In genomic region chr10:79113827-79114226, GRCh38 we compare ENCODE assay signal across 10 cellular contexts. TPM values are rescaled to one million over a fixed set of nuclear protein-coding genes. Genes with fewer than 3 reads are reported as not detected.
A peak's percentile ranks its signal among the peaks of the same experiment; 100 is the strongest.
DNase-seq lines count a peak whose midpoint lies in the region; ATAC-seq, FAIRE-seq and TF ChIP-seq lines count a peak whose summit lies in the region.
"Had no signal": no experiment of that assay in that cellular context is flagged by ENCODE, and none has a peak within 500 bp of the region (broad histone marks: within the 10 kb centered on the region; RNA-seq: fewer than 3 reads in every experiment).

No MANE protein-coding gene starts in this region.

- H3K9me3 ChIP-seq in HUES48 (ENCODE audit: control insufficient read depth, insufficient read depth, low read length) (no peaks in the 10 kb centered on the region), astrocyte (ENCODE audit: insufficient read depth, low read depth, low read length) (no peaks in the 10 kb centered on the region), lower lobe of right lung (no peaks in the 10 kb centered on the region), stomach (no peaks in the 10 kb centered on the region)

- H3K9ac ChIP-seq in HUES48 (ENCODE audit: low read depth, low read length) (no peak overlapping the region), astrocyte (ENCODE audit: low read length) (peak overlapping the region; percentile 70)

- TF ChIP-seq EP300 in stomach (IDR thresholded peaks at IDR 0.05), result no peak

- TF ChIP-seq CTCF in astrocyte (IDR thresholded peaks at IDR 0.05; ENCODE audit: insufficient read depth, low read depth, low read length) (no peak), lower lobe of right lung (IDR thresholded peaks at IDR 0.05) (no peak), stomach (IDR thresholded peaks at IDR 0.05) (no peak)

- H3K36me3 Mint-ChIP-seq in astrocyte (ENCODE audit: low read depth, unreplicated experiment), result peaks cover 19% of the 10 kb centered on the region
- no peaks in the 10 kb centered on the region for H3K36me3 Mint-ChIP-seq in stimulated activated memory B cell treated with anti-CD40 and anti-IgM and Interleukin-4, amounts not matched to agents 10 μg/mL and 1 μg/mL and 100 μg/mL, for 72 hours
- H3K36me3 Mint-ChIP-seq: activated naive CD8-positive, alpha-beta T cell treated with anti-CD3 and anti-CD28 coated beads for 36 hours had no signal

- H3K4me3 ChIP-seq in HUES48 (ENCODE audit: low read depth, low read length), result no peak overlapping the region
- H3K4me3 ChIP-seq in astrocyte (ENCODE audit: insufficient read depth, low read depth, low read length), result no peak overlapping the region
- H3K4me3 ChIP-seq in lower lobe of right lung, result no peak overlapping the region
- no peak overlapping the region for H3K4me3 ChIP-seq in stomach

- ATAC-seq in lower lobe of right lung (no peak), HG02885 (IDR thresholded peaks at IDR 0.05; ENCODE audit: poor library complexity, unreplicated experiment) (no peak)
- ATAC-seq in stimulated activated memory B cell treated with anti-CD40 and anti-IgM and Interleukin-4, amounts not matched to agents 10 μg/mL and 1 μg/mL and 100 μg/mL, for 72 hours, result no peak

- H3K4me1 Mint-ChIP-seq in astrocyte (ENCODE audit: low read depth, unreplicated experiment), result peaks cover 51% of the 10 kb centered on the region
- peaks cover 27% of the 10 kb centered on the region for H3K4me1 Mint-ChIP-seq in stimulated activated memory B cell treated with anti-CD40 and anti-IgM and Interleukin-4, amounts not matched to agents 10 μg/mL and 1 μg/mL and 100 μg/mL, for 72 hours

- DNase-seq in astrocyte (ENCODE audit: low read depth) (no peak), lower lobe of right lung (no peak), stomach (no peak), anterior cingulate cortex (lab: John Stamatoyannopoulos, UW) (no peak), H4 (ENCODE audit: low spot score) (no peak)
- DNase-seq: activated naive CD8-positive, alpha-beta T cell treated with anti-CD3 and anti-CD28 coated beads for 36 hours; NCI-H446 treated with DMSO at 0.1 percent for 48 hours had no signal

- H3K27me3 ChIP-seq in HUES48 (ENCODE audit: control insufficient read depth, insufficient read depth, low read length) (no peaks in the 10 kb centered on the region), astrocyte (ENCODE audit: insufficient read depth, low read length) (no peaks in the 10 kb centered on the region), lower lobe of right lung (ENCODE audit: low read depth) (no peaks in the 10 kb centered on the region), stomach (no peaks in the 10 kb centered on the region)

- TF ChIP-seq POLR2A in stomach (IDR thresholded peaks at IDR 0.05), result no peak

- H3K9me3 Mint-ChIP-seq in astrocyte (ENCODE audit: unreplicated experiment), result no peaks in the 10 kb centered on the region
- no peaks in the 10 kb centered on the region for H3K9me3 Mint-ChIP-seq in stimulated activated memory B cell treated with anti-CD40 and anti-IgM and Interleukin-4, amounts not matched to agents 10 μg/mL and 1 μg/mL and 100 μg/mL, for 72 hours
- H3K9me3 Mint-ChIP-seq: activated naive CD8-positive, alpha-beta T cell treated with anti-CD3 and anti-CD28 coated beads for 36 hours had no signal

- H3K27ac ChIP-seq in HUES48 (ENCODE audit: low read depth, low read length) (peak overlapping the region; percentile 56), astrocyte (ENCODE audit: low read depth, low read length) (peak overlapping the region; percentile 81), lower lobe of right lung (peak overlapping the region; percentile 69), stomach (peak overlapping the region in 4 of 5 donors; percentile 79 to 88 (median 82))

- H3K4me2 ChIP-seq in astrocyte (ENCODE audit: low read length), result peak overlapping the region; percentile 60

- H2AFZ ChIP-seq in astrocyte (ENCODE audit: low read depth, low read length), result no peak overlapping the region

- no peaks in the 10 kb centered on the region for H3K36me3 ChIP-seq in HUES48 (ENCODE audit: control insufficient read depth, insufficient read depth, low read length)
- peaks cover 6% of the 10 kb centered on the region for H3K36me3 ChIP-seq in astrocyte (ENCODE audit: insufficient read depth, low read length)
- peaks cover 14% of the 10 kb centered on the region for H3K36me3 ChIP-seq in lower lobe of right lung
- peaks cover 5 to 26% (median 12%) of the 10 kb centered on the region in 4 donors for H3K36me3 ChIP-seq in stomach

- H3K27ac Mint-ChIP-seq in astrocyte (ENCODE audit: unreplicated experiment), result no peak overlapping the region
- H3K27ac Mint-ChIP-seq in stimulated activated memory B cell treated with anti-CD40 and anti-IgM and Interleukin-4, amounts not matched to agents 10 μg/mL and 1 μg/mL and 100 μg/mL, for 72 hours, result no peak overlapping the region

- peaks cover 100% of the 10 kb centered on the region for H3K79me2 ChIP-seq in astrocyte (ENCODE audit: insufficient read depth, low read length)

- H3K27me3 Mint-ChIP-seq in astrocyte (ENCODE audit: low read depth, unreplicated experiment), result no peaks in the 10 kb centered on the region
- peaks cover 55% of the 10 kb centered on the region for H3K27me3 Mint-ChIP-seq in stimulated activated memory B cell treated with anti-CD40 and anti-IgM and Interleukin-4, amounts not matched to agents 10 μg/mL and 1 μg/mL and 100 μg/mL, for 72 hours
- H3K27me3 Mint-ChIP-seq: activated naive CD8-positive, alpha-beta T cell treated with anti-CD3 and anti-CD28 coated beads for 36 hours had no signal

- peak overlapping the region; percentile 36 for H3K4me3 Mint-ChIP-seq in astrocyte (ENCODE audit: unreplicated experiment)
- no peak overlapping the region for H3K4me3 Mint-ChIP-seq in stimulated activated memory B cell treated with anti-CD40 and anti-IgM and Interleukin-4, amounts not matched to agents 10 μg/mL and 1 μg/mL and 100 μg/mL, for 72 hours
- H3K4me3 Mint-ChIP-seq: activated naive CD8-positive, alpha-beta T cell treated with anti-CD3 and anti-CD28 coated beads for 36 hours had no signal

- H4K20me1 ChIP-seq in astrocyte (ENCODE audit: insufficient read depth, low read length), result peaks cover 98% of the 10 kb centered on the region

- 45 to 65% (median 51%) methylated on average over 9 of the region's 9 CpGs for WGBS in stomach, 5 donors

- intact Hi-C loops in lower lobe of right lung (cut with DNase I) (no loop called here), stomach (cut with DNase I; ENCODE audit: low total_unique reads) (no loop called here)

- FAIRE-seq in astrocyte (lab: Jason Lieb, UNC), result no peak

- H3K4me1 ChIP-seq in HUES48 (ENCODE audit: control insufficient read depth, insufficient read depth, low read length), result peaks cover 33% of the 10 kb centered on the region
- peaks cover 50% of the 10 kb centered on the region for H3K4me1 ChIP-seq in astrocyte (ENCODE audit: insufficient read depth, low read length)
- peaks cover 72% of the 10 kb centered on the region for H3K4me1 ChIP-seq in lower lobe of right lung
- H3K4me1 ChIP-seq in stomach, result peaks cover 78 to 100% (median 89%) of the 10 kb centered on the region in 4 donors

RNA-seq across cellular contexts. Expression of gene ZMIZ1, which starts 45.1 kb away (rescaled TPM):
- total RNA-seq in astrocyte, result 45.5 and 49.7 TPM in 2 replicates
- 102 TPM for total RNA-seq in lower lobe of right lung
- 100 to 1,000 TPM in 1 of 5 donors, 10 to 100 TPM in 4; 25.9 to 103 (median 67.7) TPM for total RNA-seq in stomach
- polyA plus RNA-seq in stomach, result 10 to 100 TPM; 17.7 to 20.2 (median 18.2) TPM
- 10.9 and 13.5 TPM in 2 replicates for total RNA-seq in H4 (2014; rRNA removed; shearing (Covaris generic))
